Comparison of ENCODE assay signal across 17 cellular contexts in the genomic region with DNA sequence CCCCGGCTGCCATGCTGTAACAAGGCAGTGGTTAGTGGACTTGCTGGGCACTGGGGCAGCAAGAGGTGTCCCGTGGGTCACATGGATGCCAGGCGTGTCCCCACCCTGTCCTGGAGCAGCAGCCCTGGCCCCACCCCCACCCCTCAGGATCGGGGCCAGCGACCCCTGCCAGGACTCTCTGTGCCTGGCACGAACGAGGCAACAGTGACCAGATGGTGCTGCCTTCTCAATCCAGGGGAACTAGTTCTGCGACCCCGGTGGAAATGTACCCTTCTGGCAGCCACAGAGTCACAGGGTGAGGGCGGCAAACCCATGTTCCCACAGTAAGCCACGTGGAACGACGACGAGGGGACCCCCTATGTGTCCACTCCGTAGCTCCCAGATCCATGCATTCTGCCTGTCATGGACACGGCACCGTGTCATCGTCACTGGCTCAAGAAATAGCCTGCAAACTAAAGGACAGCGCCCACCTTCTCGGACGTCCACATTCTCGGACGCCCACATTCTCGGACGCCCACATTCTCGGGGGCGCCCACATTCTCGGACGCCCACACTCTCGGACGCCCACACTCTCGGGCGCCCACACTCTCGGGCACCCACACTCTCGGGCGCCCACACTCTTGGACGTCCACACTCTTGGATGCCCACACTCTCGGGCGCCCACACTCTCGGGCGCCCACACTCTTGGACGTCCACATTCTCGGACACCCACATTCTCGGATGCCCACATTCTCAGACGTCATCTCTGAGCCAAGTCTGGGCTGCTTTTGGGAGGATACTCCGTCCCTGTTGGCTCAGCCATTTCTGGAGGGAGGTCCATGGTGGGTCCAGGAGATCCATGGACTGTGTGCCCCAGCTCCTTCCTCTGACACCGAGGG. TPM values are rescaled to one million over a fixed set of nuclear protein-coding genes. Genes with fewer than 3 reads are reported as not detected.
"Had no signal": no experiment of that assay in that cellular context is flagged by ENCODE, and none has a peak within 500 bp of the region (broad histone marks: within the 10 kb centered on the region; RNA-seq: fewer than 3 reads in every experiment).

No MANE protein-coding gene starts in this region.

- H3K4me3 Mint-ChIP-seq: nephron progenitor cell; stimulated activated memory B cell treated with anti-CD40 and anti-IgM and Interleukin-4, amounts not matched to agents 10 μg/mL and 1 μg/mL and 100 μg/mL, for 72 hours; T-cell had no signal

- DNase-seq: activated gamma-delta T cell, heart right ventricle, left colon, mesenchymal stem cell, nephron progenitor cell, T-helper 9 cell had no signal

- ATAC-seq: activated CD4-positive, CD25-positive, alpha-beta regulatory T cell treated with anti-CD3 and anti-CD28 coated beads, Interleukin-2, amount 50 U/mL, for 24 hours; gastroesophageal sphincter; left colon; psoas muscle; stimulated activated memory B cell treated with anti-CD40 and anti-IgM and Interleukin-4, amounts not matched to agents 10 μg/mL and 1 μg/mL and 100 μg/mL, for 72 hours; T-cell had no signal

- H3K4me1 ChIP-seq: gastroesophageal sphincter, heart right ventricle, psoas muscle, tibial nerve had no signal

- H3K36me3 ChIP-seq: gastroesophageal sphincter, heart right ventricle, tibial nerve had no signal

- H3K4me3 ChIP-seq: gastroesophageal sphincter, heart right ventricle, psoas muscle, SK-N-MC, tibial nerve had no signal

- H3K4me1 Mint-ChIP-seq: nephron progenitor cell; stimulated activated memory B cell treated with anti-CD40 and anti-IgM and Interleukin-4, amounts not matched to agents 10 μg/mL and 1 μg/mL and 100 μg/mL, for 72 hours; T-cell had no signal

- FAIRE-seq: astrocyte, endometrium had no signal

- H3K27ac ChIP-seq: gastroesophageal sphincter, heart right ventricle, psoas muscle, SK-N-MC, tibial nerve had no signal

- H3K9me3 ChIP-seq: psoas muscle, tibial nerve had no signal

- H3K36me3 Mint-ChIP-seq: T-cell had no signal

RNA-seq across cellular contexts. Expression of a gene that starts 19.6 kb away (rescaled TPM):
- total RNA-seq: astrocyte, gastroesophageal sphincter, heart right ventricle, left colon, omental fat pad, psoas muscle, T-cell, tibial nerve had no signal
- polyA plus RNA-seq: esophagus, heart right ventricle, psoas muscle had no signal
